Comparison of ENCODE assay signal across 8 cellular contexts in genomic region chrX:130393451-130394074, GRCh38. TPM values are rescaled to one million over a fixed set of nuclear protein-coding genes. Genes with fewer than 3 reads are reported as not detected.
A peak's percentile ranks its signal among the peaks of the same experiment; 100 is the strongest.
DNase-seq lines count a peak whose midpoint lies in the region; TF ChIP-seq lines count a peak whose summit lies in the region.

No MANE protein-coding gene starts in this region.

- no peak overlapping the region for H3K4me3 Mint-ChIP-seq in nephron progenitor cell
- H3K4me3 Mint-ChIP-seq in activated T-helper 2 cell treated with anti-CD3 and anti-CD28 coated beads, Interferon-gamma antibody, Interleukin-2, Interleukin-4, amounts not matched to agents 10 μg/mL and 5 μg/mL and 100 μg/mL, durations not matched to agents 14 hours and 24 hours and 36 hours (ENCODE audit: low read depth) = no peak overlapping the region

- peaks cover 36% of the 10 kb centered on the region for H3K27me3 Mint-ChIP-seq in nephron progenitor cell (ENCODE audit: low read depth, poor library complexity)
- H3K27me3 Mint-ChIP-seq in activated T-helper 2 cell treated with anti-CD3 and anti-CD28 coated beads, Interferon-gamma antibody, Interleukin-2, Interleukin-4, amounts not matched to agents 10 μg/mL and 5 μg/mL and 100 μg/mL, durations not matched to agents 14 hours and 24 hours and 36 hours (ENCODE audit: low read depth) = peaks cover 7% of the 10 kb centered on the region

- H3K4me1 Mint-ChIP-seq in nephron progenitor cell = peaks cover 4% of the 10 kb centered on the region
- no peaks in the 10 kb centered on the region for H3K4me1 Mint-ChIP-seq in activated T-helper 2 cell treated with anti-CD3 and anti-CD28 coated beads, Interferon-gamma antibody, Interleukin-2, Interleukin-4, amounts not matched to agents 10 μg/mL and 5 μg/mL and 100 μg/mL, durations not matched to agents 14 hours and 24 hours and 36 hours (ENCODE audit: low read depth)

- DNase-seq in DMS 273 treated with DMSO at 0.1 percent for 48 hours (lab: John Stamatoyannopoulos, UW) (peak; percentile 7), HT1080 (ENCODE audit: low read depth) (peak; percentile 35), RKO (ENCODE audit: low spot score) (peak; percentile 70), erythroblast (lab: John Stamatoyannopoulos, UW) (peak; percentile 5 to 14), nephron progenitor cell (peak; percentile 61), activated gamma-delta T cell treated with Interleukin-2 at 50 U/mL for 16 hours (no peak), SKM-1 (lab: John Stamatoyannopoulos, UW; ENCODE audit: unreplicated experiment) (no peak)
- no peak for DNase-seq in activated T-helper 2 cell treated with anti-CD3 and anti-CD28 coated beads, Interferon-gamma antibody, Interleukin-2, Interleukin-4, amounts not matched to agents 10 μg/mL and 5 μg/mL and 100 μg/mL, durations not matched to agents 14 hours and 24 hours and 36 hours (ENCODE audit: low spot score)

- TF ChIP-seq CTCF in nephron progenitor cell (IDR thresholded peaks at IDR 0.05) = peak; percentile 73

- peak overlapping the region; percentile 17 for H3K27ac Mint-ChIP-seq in nephron progenitor cell
- no peak overlapping the region for H3K27ac Mint-ChIP-seq in activated T-helper 2 cell treated with anti-CD3 and anti-CD28 coated beads, Interferon-gamma antibody, Interleukin-2, Interleukin-4, amounts not matched to agents 10 μg/mL and 5 μg/mL and 100 μg/mL, durations not matched to agents 14 hours and 24 hours and 36 hours

- no peaks in the 10 kb centered on the region for H3K36me3 Mint-ChIP-seq in nephron progenitor cell (ENCODE audit: low read depth)
- no peaks in the 10 kb centered on the region for H3K36me3 Mint-ChIP-seq in activated T-helper 2 cell treated with anti-CD3 and anti-CD28 coated beads, Interferon-gamma antibody, Interleukin-2, Interleukin-4, amounts not matched to agents 10 μg/mL and 5 μg/mL and 100 μg/mL, durations not matched to agents 14 hours and 24 hours and 36 hours (ENCODE audit: low read depth)

- intact Hi-C loops in activated T-helper 2 cell treated with anti-CD3 and anti-CD28 coated beads, Interferon-gamma antibody, Interleukin-2, Interleukin-4, amounts not matched to agents 10 μg/mL and 5 μg/mL and 100 μg/mL, durations not matched to agents 14 hours and 24 hours and 36 hours (cut with micrococcal nuclease) = no loop called here

- TF ChIP-seq POLR2A in erythroblast (IDR thresholded peaks at IDR 0.05; ENCODE audit: low read length) = no peak

- peaks cover 10% of the 10 kb centered on the region for H3K9me3 Mint-ChIP-seq in nephron progenitor cell
- H3K9me3 Mint-ChIP-seq in activated T-helper 2 cell treated with anti-CD3 and anti-CD28 coated beads, Interferon-gamma antibody, Interleukin-2, Interleukin-4, amounts not matched to agents 10 μg/mL and 5 μg/mL and 100 μg/mL, durations not matched to agents 14 hours and 24 hours and 36 hours = no peaks in the 10 kb centered on the region

RNA-seq across cellular contexts. Expression of gene GPR119, which starts 8.1 kb away (rescaled TPM):
- not detected in 2 replicates for total RNA-seq in HT1080 (2014; rRNA removed; shearing (Covaris generic))
- polyA plus RNA-seq in HT1080 (2015; cell fraction: cytosol; rRNA removed) = 0.07 TPM in 1 of 2 replicates, not detected in the other
- polyA plus RNA-seq in HT1080 (2015; cell fraction: nucleus; rRNA removed) = not detected in 2 replicates
- total RNA-seq in activated T-helper 2 cell treated with anti-CD3 and anti-CD28 coated beads, Interferon-gamma antibody, Interleukin-2, Interleukin-4, amounts not matched to agents 10 μg/mL and 5 μg/mL and 100 μg/mL, durations not matched to agents 14 hours and 24 hours and 36 hours = not detected in 2 replicates

RNA-seq across cellular contexts. Expression of gene RBMX2, which starts 8.2 kb away (rescaled TPM):
- 21.7 and 25.4 TPM in 2 replicates for total RNA-seq in HT1080 (2014; rRNA removed; shearing (Covaris generic))
- polyA plus RNA-seq in HT1080 (2015; cell fraction: cytosol; rRNA removed) = 18.5 and 18.9 TPM in 2 replicates
- polyA plus RNA-seq in HT1080 (2015; cell fraction: nucleus; rRNA removed) = 21.8 and 23.5 TPM in 2 replicates
- 23.8 and 24.4 TPM in 2 replicates for total RNA-seq in activated T-helper 2 cell treated with anti-CD3 and anti-CD28 coated beads, Interferon-gamma antibody, Interleukin-2, Interleukin-4, amounts not matched to agents 10 μg/mL and 5 μg/mL and 100 μg/mL, durations not matched to agents 14 hours and 24 hours and 36 hours

RNA-seq across cellular contexts. Expression of gene SLC25A14, which starts 53.8 kb away (rescaled TPM):
- 8.4 and 9.6 TPM in 2 replicates for total RNA-seq in HT1080 (2014; rRNA removed; shearing (Covaris generic))
- polyA plus RNA-seq in HT1080 (2015; cell fraction: cytosol; rRNA removed) = 9.5 and 11.8 TPM in 2 replicates
- polyA plus RNA-seq in HT1080 (2015; cell fraction: nucleus; rRNA removed) = 32.5 and 34.6 TPM in 2 replicates
- 10.5 TPM in 2 replicates for total RNA-seq in activated T-helper 2 cell treated with anti-CD3 and anti-CD28 coated beads, Interferon-gamma antibody, Interleukin-2, Interleukin-4, amounts not matched to agents 10 μg/mL and 5 μg/mL and 100 μg/mL, durations not matched to agents 14 hours and 24 hours and 36 hours

Comparison
In these comparisons a context has a peak if more than half of its experiments do, and no peak if none do; other contexts are left out.
1. DNase-seq: peak in DMS 273 treated with DMSO at 0.1 percent for 48 hours (single experiment), HT1080 (single experiment), RKO (single experiment), erythroblast (2 of 2) and nephron progenitor cell (single experiment); none in activated T-helper 2 cell treated with anti-CD3 and anti-CD28 coated beads, Interferon-gamma antibody, Interleukin-2, Interleukin-4, amounts not matched to agents 10 μg/mL and 5 μg/mL and 100 μg/mL, durations not matched to agents 14 hours and 24 hours and 36 hours (single experiment), activated gamma-delta T cell treated with Interleukin-2 at 50 U/mL for 16 hours (single experiment) and SKM-1 (single experiment).